ENCODE assay signal across 26 cellular contexts in genomic region chr14:28911521-28911920, GRCh38.
"Had no signal": no experiment of that assay in that cellular context is flagged by ENCODE, and none has a peak within 500 bp of the region (broad histone marks: within the 10 kb centered on the region; RNA-seq: fewer than 3 reads in every experiment).

No MANE protein-coding gene starts in this region.

- H3K27ac ChIP-seq: colonic mucosa, epithelial cell of prostate, esophagus squamous epithelium, gastrocnemius medialis, heart right ventricle, left lung, lower lobe of right lung had no signal

- FAIRE-seq: endometrium, islet of Langerhans, keratinocyte had no signal

- H3K27me3 ChIP-seq: colonic mucosa, esophagus squamous epithelium, gastrocnemius medialis, heart right ventricle, left lung had no signal

- H3K4me3 ChIP-seq: colonic mucosa, esophagus squamous epithelium, gastrocnemius medialis, heart right ventricle, left lung, lower lobe of right lung, mucosa of descending colon had no signal

- H3K9me3 ChIP-seq: colonic mucosa, esophagus squamous epithelium, gastrocnemius medialis had no signal

- DNase-seq: colonic mucosa; cortex of kidney; effector CD8-positive, alpha-beta T cell; effector memory CD8-positive, alpha-beta T cell; endodermal cell; erythroblast; esophagus squamous epithelium; foreskin fibroblast; foreskin melanocyte; gastrocnemius medialis; glutamatergic neuron; head of caudate nucleus; heart right ventricle; hippocampal formation; left cardiac atrium; left lung; left ventricle myocardium superior; lower lobe of right lung; mesenchymal stem cell; mucosa of descending colon; naive B cell had no signal

- H3K36me3 ChIP-seq: colonic mucosa, esophagus squamous epithelium, gastrocnemius medialis, heart right ventricle, left lung, lower lobe of right lung had no signal

- ATAC-seq: effector memory CD8-positive, alpha-beta T cell; esophagus mucosa; gastrocnemius medialis; heart right ventricle; left cardiac atrium; left lung; left ventricle myocardium superior; lower lobe of right lung; mucosa of descending colon had no signal

- H3K4me1 ChIP-seq: colonic mucosa, esophagus squamous epithelium, gastrocnemius medialis, heart right ventricle, left lung, lower lobe of right lung had no signal
